ENCODE assay signal across 17 cellular contexts in the genomic region with DNA sequence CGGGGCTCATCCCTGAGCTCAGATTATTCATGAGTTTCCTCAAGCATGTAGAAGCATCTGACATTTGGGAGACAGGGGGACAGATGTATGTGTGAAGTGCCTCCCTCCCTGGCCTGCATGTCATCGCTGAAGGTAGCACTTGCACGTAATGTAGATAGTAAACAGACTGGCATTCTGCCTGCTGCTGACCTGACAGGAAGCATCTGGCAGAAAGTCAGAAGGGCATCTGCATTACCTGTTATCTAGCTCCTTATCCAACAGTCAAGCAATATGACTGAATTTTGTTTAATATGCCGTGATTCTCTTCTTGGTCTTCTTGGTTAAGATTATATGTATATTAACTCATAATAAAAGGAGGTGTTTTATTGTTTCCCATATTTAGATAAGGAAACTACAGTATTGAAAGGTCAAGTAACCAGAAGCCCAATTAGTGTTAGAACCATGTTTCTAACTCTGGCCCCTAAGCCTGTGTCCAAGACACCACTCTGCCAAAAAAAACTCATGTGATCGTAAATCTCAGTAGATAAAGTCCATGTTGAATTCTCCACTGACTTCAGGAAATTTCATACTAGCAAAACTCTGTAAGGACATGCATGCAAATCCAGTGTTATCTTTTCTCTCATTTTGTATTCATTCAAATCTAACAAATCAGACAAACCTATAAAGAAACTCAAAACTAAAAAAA.
A peak's percentile ranks its signal among the peaks of the same experiment; 100 is the strongest.
DNase-seq lines count a peak whose midpoint lies in the region; ATAC-seq and TF ChIP-seq lines count a peak whose summit lies in the region.
"Had no signal": no experiment of that assay in that cellular context is flagged by ENCODE, and none has a peak within 500 bp of the region (broad histone marks: within the 10 kb centered on the region; RNA-seq: fewer than 3 reads in every experiment).

No MANE protein-coding gene starts in this region.

- ATAC-seq in activated CD4-positive, CD25-positive, alpha-beta regulatory T cell treated with anti-CD3 and anti-CD28 coated beads, Interleukin-2, amount 50 U/mL, for 24 hours = no peak
- ATAC-seq: A549, HepG2 had no signal

- H2AFZ ChIP-seq in parathyroid adenoma = no peak overlapping the region

- H3K4me3 ChIP-seq in parathyroid adenoma (ENCODE audit: low read depth, low read length) = no peak overlapping the region
- H3K4me3 ChIP-seq: A549, BLaER1 had no signal

- DNase-seq in NCI-H748 (lab: John Stamatoyannopoulos, UW; ENCODE audit: unreplicated experiment) (peak; percentile 32), NCI-H748 treated with DMSO at 0.1 percent for 48 hours (lab: John Stamatoyannopoulos, UW) (no peak), NCI-H69 (lab: John Stamatoyannopoulos, UW) (peak; percentile 64), glutamatergic neuron (no peak)
- no peak for DNase-seq in stimulated activated CD4-positive, alpha-beta T cell treated with anti-CD3 and anti-CD28 coated beads, Interleukin-4, amount 100 ng/mL, for 4 hours
- DNase-seq: CD4-positive, alpha-beta memory T cell; H9; KBM-7; NCI-H187 treated with DMSO at 0.1 percent for 48 hours; NCI-H2171; NCI-H446 treated with DMSO at 0.1 percent for 48 hours; SHP77 treated with DMSO at 0.1 percent for 48 hours had no signal

- H3K27ac Mint-ChIP-seq in glutamatergic neuron (ENCODE audit: unreplicated experiment) = peak overlapping the region; percentile 63
- H3K27ac Mint-ChIP-seq: CD4-positive, alpha-beta memory T cell had no signal

- H3K36me3 ChIP-seq in parathyroid adenoma (ENCODE audit: control insufficient read depth, insufficient read depth, low read length) = no peaks in the 10 kb centered on the region
- H3K36me3 ChIP-seq: BLaER1 had no signal

- H3K9me3 Mint-ChIP-seq in glutamatergic neuron (ENCODE audit: unreplicated experiment) = peaks cover 4% of the 10 kb centered on the region
- H3K9me3 Mint-ChIP-seq: H9 had no signal

- no peak overlapping the region for H3K4me3 Mint-ChIP-seq in glutamatergic neuron (ENCODE audit: unreplicated experiment)
- H3K4me3 Mint-ChIP-seq: CD4-positive, alpha-beta memory T cell; H9 had no signal

- H3K4me1 ChIP-seq in parathyroid adenoma = peaks cover 4% of the 10 kb centered on the region
- H3K4me1 ChIP-seq: A549, BLaER1 had no signal

- peak overlapping the region; percentile 17 for H3K4me2 ChIP-seq in parathyroid adenoma (ENCODE audit: low read length)
- H3K4me2 ChIP-seq: A549, BLaER1 had no signal

- H3K79me2 ChIP-seq in parathyroid adenoma = no peaks in the 10 kb centered on the region

- peaks cover 2% of the 10 kb centered on the region for H3K27me3 Mint-ChIP-seq in glutamatergic neuron (ENCODE audit: unreplicated experiment)
- H3K27me3 Mint-ChIP-seq: CD4-positive, alpha-beta memory T cell had no signal

- H3K27ac ChIP-seq in parathyroid adenoma = no peak overlapping the region
- H3K27ac ChIP-seq: A549, BLaER1 had no signal

- H3K9me3 ChIP-seq in parathyroid adenoma (ENCODE audit: control insufficient read depth, low read length) = no peaks in the 10 kb centered on the region
- H3K9me3 ChIP-seq: A549, BLaER1 had no signal

- no peak for TF ChIP-seq CTCF in glutamatergic neuron (IDR thresholded peaks at IDR 0.05; ENCODE audit: partially characterized antibody, unreplicated experiment)
- no peak for TF ChIP-seq CTCF in parathyroid adenoma (IDR thresholded peaks at IDR 0.05)

- H3K27me3 ChIP-seq in parathyroid adenoma (ENCODE audit: control insufficient read depth, insufficient read depth, low read length) = no peaks in the 10 kb centered on the region
- H3K27me3 ChIP-seq: BLaER1 had no signal

- peaks cover 14% of the 10 kb centered on the region for H3K4me1 Mint-ChIP-seq in glutamatergic neuron (ENCODE audit: low read depth, unreplicated experiment)
- H3K4me1 Mint-ChIP-seq: CD4-positive, alpha-beta memory T cell; H9 had no signal

- no peak overlapping the region for H3K9ac ChIP-seq in parathyroid adenoma
- H3K9ac ChIP-seq: BLaER1 had no signal

- no peaks in the 10 kb centered on the region for H3K36me3 Mint-ChIP-seq in glutamatergic neuron (ENCODE audit: unreplicated experiment)
- H3K36me3 Mint-ChIP-seq: CD4-positive, alpha-beta memory T cell had no signal

Comparison
In these comparisons a context has a peak if more than half of its experiments do, and no peak if none do; other contexts are left out.
1. DNase-seq: peak in NCI-H748 (single experiment) and NCI-H69 (single experiment); none in NCI-H748 treated with DMSO at 0.1 percent for 48 hours (single experiment), glutamatergic neuron (single experiment) and stimulated activated CD4-positive, alpha-beta T cell treated with anti-CD3 and anti-CD28 coated beads, Interleukin-4, amount 100 ng/mL, for 4 hours (0 of 2).